Comparison of ENCODE assay signal across 28 cellular contexts in the genomic region with DNA sequence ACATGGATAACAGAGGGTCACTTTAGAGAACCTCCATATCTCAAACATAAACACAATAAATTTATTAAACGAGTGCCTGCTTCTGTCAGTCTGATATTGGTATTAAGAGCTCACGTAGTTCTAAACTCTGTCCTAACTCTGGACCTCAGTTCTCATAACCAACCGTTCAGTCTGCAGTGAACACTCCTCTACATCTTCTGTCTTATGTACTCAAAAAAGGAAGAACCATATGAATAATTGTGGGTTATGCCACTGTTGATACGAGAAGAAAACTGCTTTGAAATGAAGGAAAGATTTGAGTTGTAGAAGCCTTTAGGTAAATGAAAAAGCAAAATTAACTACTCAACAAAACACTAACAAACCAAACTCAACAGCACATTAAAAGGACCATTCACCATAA.
"Had no signal": no experiment of that assay in that cellular context is flagged by ENCODE, and none has a peak within 500 bp of the region (broad histone marks: within the 10 kb centered on the region; RNA-seq: fewer than 3 reads in every experiment).

No MANE protein-coding gene starts in this region.

- ATAC-seq: effector memory CD8-positive, alpha-beta T cell; esophagus mucosa; foreskin keratinocyte; gastrocnemius medialis; gastroesophageal sphincter; heart left ventricle; heart right ventricle had no signal

- H3K27me3 ChIP-seq: colonic mucosa, dorsolateral prefrontal cortex, esophagus muscularis mucosa, esophagus squamous epithelium, foreskin keratinocyte, gastrocnemius medialis, gastroesophageal sphincter, heart left ventricle, heart right ventricle had no signal

- H3K4me1 ChIP-seq: colonic mucosa, esophagus muscularis mucosa, esophagus squamous epithelium, foreskin keratinocyte, gastroesophageal sphincter had no signal

- H3K9me3 Mint-ChIP-seq: dendritic cell treated with granulocyte-macrophage colony-stimulating factor and Interleukin-4, amounts not matched to agents 40 ng/mL and 50 ng/mL, for 4 days; effector memory CD8-positive, alpha-beta T cell; endodermal cell had no signal

- H3K27ac Mint-ChIP-seq: dendritic cell treated with granulocyte-macrophage colony-stimulating factor and Interleukin-4, amounts not matched to agents 40 ng/mL and 50 ng/mL, for 4 days; effector memory CD8-positive, alpha-beta T cell; endodermal cell had no signal

- H3K36me3 ChIP-seq: colonic mucosa, esophagus muscularis mucosa, esophagus squamous epithelium, gastrocnemius medialis, gastroesophageal sphincter, heart left ventricle had no signal

- H3K27ac ChIP-seq: colonic mucosa, coronary artery, dorsolateral prefrontal cortex, epithelial cell of prostate, esophagus muscularis mucosa, esophagus squamous epithelium, foreskin keratinocyte, gastrocnemius medialis, gastroesophageal sphincter, heart left ventricle, heart right ventricle had no signal

- H3K4me3 ChIP-seq: colonic mucosa, coronary artery, dorsolateral prefrontal cortex, esophagus muscularis mucosa, esophagus squamous epithelium, gastrocnemius medialis, gastroesophageal sphincter, heart left ventricle, heart right ventricle had no signal

- H3K4me3 Mint-ChIP-seq: dendritic cell treated with granulocyte-macrophage colony-stimulating factor and Interleukin-4, amounts not matched to agents 40 ng/mL and 50 ng/mL, for 4 days; effector memory CD8-positive, alpha-beta T cell; endodermal cell had no signal

- FAIRE-seq: colon, endometrium, endothelial cell of umbilical vein had no signal

- DNase-seq: colonic mucosa; cortex of kidney; dermis blood vessel endothelial cell; dorsolateral prefrontal cortex; effector CD4-positive, alpha-beta T cell; effector CD8-positive, alpha-beta T cell; effector memory CD4-positive, alpha-beta T cell; effector memory CD8-positive, alpha-beta T cell; endodermal cell; erythroblast; esophagus squamous epithelium; foreskin fibroblast; foreskin keratinocyte; foreskin melanocyte; gastrocnemius medialis; glutamatergic neuron; head of caudate nucleus; heart left ventricle; heart right ventricle had no signal

- H3K9me3 ChIP-seq: colonic mucosa, esophagus muscularis mucosa, esophagus squamous epithelium, gastrocnemius medialis, gastroesophageal sphincter had no signal
